Comparison of ENCODE assay signal across 8 cellular contexts in the genomic region with DNA sequence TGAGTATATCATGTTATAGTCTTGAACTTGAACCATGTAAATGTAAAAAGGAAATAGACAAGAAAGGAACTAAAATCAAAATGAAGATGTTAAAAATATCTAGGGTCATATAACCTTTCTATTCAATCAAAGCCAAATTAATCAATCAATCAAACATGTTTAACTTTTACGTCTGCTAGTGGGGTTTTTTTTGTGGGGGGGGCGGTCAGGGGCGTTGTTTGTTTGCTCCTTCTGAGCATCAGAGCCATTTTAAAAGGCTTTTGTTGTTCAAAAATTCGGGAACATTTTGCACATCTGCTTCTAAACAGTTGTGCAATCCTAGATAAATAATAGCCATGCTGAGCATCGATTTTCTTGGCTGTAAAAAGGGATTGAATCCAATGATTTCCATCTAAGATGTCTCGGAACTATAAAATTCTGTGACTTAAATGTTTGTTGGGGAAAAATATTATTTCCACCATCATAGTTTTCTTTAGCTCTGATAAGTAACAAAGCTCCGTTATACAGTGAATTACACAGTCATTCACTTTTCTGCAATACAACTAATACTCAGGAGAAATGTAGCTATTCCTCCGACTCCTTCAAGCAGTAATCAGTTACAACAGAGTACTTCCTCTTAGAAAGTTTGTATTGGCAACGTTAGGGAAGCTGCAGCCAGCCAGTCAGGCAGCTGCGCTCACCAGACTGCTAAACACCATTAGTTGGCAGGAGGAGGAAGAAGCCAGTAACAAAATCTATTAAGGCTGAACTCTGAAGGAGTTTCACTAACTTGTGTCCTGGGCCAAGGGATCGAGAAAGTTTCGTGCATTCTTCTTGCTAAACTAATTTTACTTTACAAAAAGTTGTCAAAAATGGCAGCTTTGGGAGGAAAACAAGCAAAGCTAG. TPM values are rescaled to one million over a fixed set of nuclear protein-coding genes. Genes with fewer than 3 reads are reported as not detected.
DNase-seq lines count a peak whose midpoint lies in the region; ATAC-seq and TF ChIP-seq lines count a peak whose summit lies in the region.

No MANE protein-coding gene starts in this region.

- H3K36me3 ChIP-seq in PC-3 (ENCODE audit: low read depth, low read length) = no peaks in the 10 kb centered on the region
- no peaks in the 10 kb centered on the region for H3K36me3 ChIP-seq in esophagus muscularis mucosa

- H3K27ac Mint-ChIP-seq in natural killer cell = peak overlapping the region; percentile 73 to 89
- H3K27ac Mint-ChIP-seq in activated CD4-positive, alpha-beta T cell treated with anti-CD3 and anti-CD28 coated beads for 36 hours = no peak overlapping the region

- TF ChIP-seq POLR2A in esophagus muscularis mucosa (IDR thresholded peaks at IDR 0.05; ENCODE audit: low read depth) = no peak

- no peak for TF ChIP-seq EP300 in esophagus muscularis mucosa (IDR thresholded peaks at IDR 0.05)

- no peaks in the 10 kb centered on the region for H3F3A ChIP-seq in PC-3 (ENCODE audit: low read length, unreplicated experiment)

- H3K79me2 ChIP-seq in PC-3 (ENCODE audit: low read length) = no peaks in the 10 kb centered on the region

- H3K36me3 Mint-ChIP-seq in natural killer cell = no peaks in the 10 kb centered on the region
- H3K36me3 Mint-ChIP-seq in activated CD4-positive, alpha-beta T cell treated with anti-CD3 and anti-CD28 coated beads for 36 hours (ENCODE audit: low read depth) = no peaks in the 10 kb centered on the region

- no peaks in the 10 kb centered on the region for H3K9me3 Mint-ChIP-seq in natural killer cell
- no peaks in the 10 kb centered on the region for H3K9me3 Mint-ChIP-seq in activated CD4-positive, alpha-beta T cell treated with anti-CD3 and anti-CD28 coated beads for 36 hours (ENCODE audit: low read depth)

- POLR2A ChIA-PET in PC-3 (lab: Charles Lee; ENCODE audit: unreplicated experiment) = no interaction called here
- POLR2A ChIA-PET in activated CD4-positive, alpha-beta T cell treated with anti-CD3 and anti-CD28 coated beads for 36 hours (lab: Charles Lee) = no interaction called here

- H3K4me3 Mint-ChIP-seq in natural killer cell = peak overlapping the region; percentile 79
- no peak overlapping the region for H3K4me3 Mint-ChIP-seq in activated CD4-positive, alpha-beta T cell treated with anti-CD3 and anti-CD28 coated beads for 36 hours

- H3K27ac ChIP-seq in PC-3 (ENCODE audit: low read length) (no peak overlapping the region), esophagus muscularis mucosa (replicated peaks in 1 of 4) (peak overlapping the region; percentile 92 to 95 (median 94))

- H3K9me3 ChIP-seq in PC-3 (ENCODE audit: low read length) (no peaks in the 10 kb centered on the region), esophagus muscularis mucosa (no peaks in the 10 kb centered on the region)

- BruUV-seq in PC-3 (replicated peaks; lab: Mats Ljungman, UMichigan) = no TSS peak

- CTCF ChIA-PET in PC-3 (lab: Charles Lee) = interaction anchor here (1.3 kb wide), 1 partner anchor 28 kb away, joined by 6 read pairs; no protein-coding TSS in a partner anchor
- CTCF ChIA-PET in activated CD4-positive, alpha-beta T cell treated with anti-CD3 and anti-CD28 coated beads for 36 hours (lab: Charles Lee) = no interaction called here

- intact Hi-C loops in PC-3 (cut with micrococcal nuclease) (no loop called here), esophagus muscularis mucosa (cut with DNase I) (no loop called here), natural killer cell (cut with micrococcal nuclease) (no loop called here)
- intact Hi-C loops in activated CD4-positive, alpha-beta T cell treated with anti-CD3 and anti-CD28 coated beads for 36 hours (cut with DNase I, micrococcal nuclease) = loop anchor here in 1 of 2 experiments (5.0 kb wide), 3 partner anchors 307 to 1138 kb away; partner anchors contain the start of genes BEND5, CMPK1 and FOXD2

- peaks cover 7% of the 10 kb centered on the region; the same call in 1 of the 2 replicates for H3K4me1 ChIP-seq in PC-3 (ENCODE audit: insufficient read depth, low read length)
- peaks cover 19 to 44% (median 36%) of the 10 kb centered on the region in 4 donors for H3K4me1 ChIP-seq in esophagus muscularis mucosa

- WGBS in esophagus muscularis mucosa = 14% methylated on average over 12 of the region's 12 CpGs

- no peak overlapping the region for H3K9ac ChIP-seq in PC-3 (ENCODE audit: low read length)

- H3K27me3 ChIP-seq in PC-3 (ENCODE audit: low read length) (no peaks in the 10 kb centered on the region), esophagus muscularis mucosa (no peaks in the 10 kb centered on the region)

- ATAC-seq in PC-3 (peak; percentile 38), natural killer cell (no peak)
- ATAC-seq in activated CD4-positive, alpha-beta T cell treated with anti-CD3 and anti-CD28 coated beads for 36 hours = no peak

- peak overlapping the region; percentile 51 for H2AFZ ChIP-seq in PC-3 (ENCODE audit: low read length)

- H4K20me1 ChIP-seq in PC-3 (ENCODE audit: low read length) = no peaks in the 10 kb centered on the region

- peaks cover 0 to 2% of the 10 kb centered on the region in 2 donors for H3K27me3 Mint-ChIP-seq in natural killer cell (ENCODE audit: low read depth in 2 of 2)
- H3K27me3 Mint-ChIP-seq in activated CD4-positive, alpha-beta T cell treated with anti-CD3 and anti-CD28 coated beads for 36 hours = peaks cover 8% of the 10 kb centered on the region

- DNase-seq in DMS153 treated with DMSO at 0.1 percent for 48 hours (lab: John Stamatoyannopoulos, UW; ENCODE audit: unreplicated experiment) (peak; percentile 80), PC-3 (peak; percentile 39), esophagus muscularis mucosa (ENCODE audit: extremely low spot score) (no peak), natural killer cell (no peak), RKO (ENCODE audit: low spot score) (no peak), NCI-H1105 (lab: John Stamatoyannopoulos, UW) (no peak)
- no peak for DNase-seq in activated CD4-positive, alpha-beta T cell treated with anti-CD3 and anti-CD28 coated beads for 36 hours
- DNase-seq in activated CD8-positive, alpha-beta memory T cell treated with anti-CD3 and anti-CD28 coated beads for 24 hours = no peak

- TF ChIP-seq CTCF in PC-3 (conservative IDR thresholded peaks at IDR 0.05; ENCODE audit: low read depth, low read length) (no peak), esophagus muscularis mucosa (IDR thresholded peaks at IDR 0.05) (no peak), natural killer cell (IDR thresholded peaks at IDR 0.05) (no peak)

- H3K9me2 ChIP-seq in PC-3 (replicated peaks; ENCODE audit: low read length) = no peaks in the 10 kb centered on the region

- peak overlapping the region; percentile 55 for H3K4me2 ChIP-seq in PC-3 (ENCODE audit: low read length)

- H3K4me3 ChIP-seq in PC-3 (ENCODE audit: low read length) = peak overlapping the region; percentile 21; the same call in 1 of the 2 replicates
- H3K4me3 ChIP-seq in esophagus muscularis mucosa = peak overlapping the region; percentile 89 to 95 (median 92)

- H3K4me1 Mint-ChIP-seq in natural killer cell = peaks cover 27 to 28% of the 10 kb centered on the region in 2 donors
- H3K4me1 Mint-ChIP-seq in activated CD4-positive, alpha-beta T cell treated with anti-CD3 and anti-CD28 coated beads for 36 hours = peaks cover 27% of the 10 kb centered on the region

RNA-seq across cellular contexts. Expression of gene SPATA6, which starts 2.1 kb away (rescaled TPM):
- 0.40 and 2.8 TPM in 2 replicates for total RNA-seq in PC-3 (2014; rRNA removed)
- 10 to 100 TPM; 12.4 to 21.9 (median 17.5) TPM for total RNA-seq in esophagus muscularis mucosa
- total RNA-seq in natural killer cell = 1 to 10 TPM; 2.4 to 6.1 (median 3.5) TPM
- total RNA-seq in activated CD4-positive, alpha-beta T cell treated with anti-CD3 and anti-CD28 coated beads for 36 hours = 1 to 10 TPM; 2.8 to 3.3 TPM

Comparison
In these comparisons a context has a peak if more than half of its experiments do, and no peak if none do; other contexts are left out.
1. DNase-seq: peak in DMS153 treated with DMSO at 0.1 percent for 48 hours (single experiment) and PC-3 (single experiment); none in esophagus muscularis mucosa (single experiment), natural killer cell (single experiment), RKO (single experiment), NCI-H1105 (single experiment), activated CD4-positive, alpha-beta T cell treated with anti-CD3 and anti-CD28 coated beads for 36 hours (single experiment) and activated CD8-positive, alpha-beta memory T cell treated with anti-CD3 and anti-CD28 coated beads for 24 hours (single experiment).